8 cellular contexts compared by ENCODE assay signal in genomic region chr3:184710870-184711365, GRCh38. TPM values are rescaled to one million over a fixed set of nuclear protein-coding genes. Genes with fewer than 3 reads are reported as not detected.
DNase-seq lines count a peak whose midpoint lies in the region; ATAC-seq, FAIRE-seq and TF ChIP-seq lines count a peak whose summit lies in the region.

No MANE protein-coding gene starts in this region.

- CTCF ChIA-PET in GM12878 (lab: Yijun Ruan, JAX), result no interaction called here

- 0 out of 4 replicates have a peak, but pooled peaks cover 0 to 3% of the 10 kb centered on the region in 2 experiments for H3K36me3 ChIP-seq in GM12878 (ENCODE audit: control insufficient read depth in 2 of 2, insufficient read depth in 2 of 2, low read length in 1 of 2)
- no peaks in the 10 kb centered on the region for H3K36me3 ChIP-seq in kidney (ENCODE audit: control insufficient read depth in 1 of 2, insufficient read depth in 2 of 2, low read length in 2 of 2)

- H4K20me1 ChIP-seq in GM12878 (ENCODE audit: control insufficient read depth, insufficient read depth), result no peaks in the 10 kb centered on the region

- POLR2A ChIA-PET in GM12878 (lab: Charles Lee), result no interaction called here

- H3K9ac ChIP-seq in GM12878 (ENCODE audit: control insufficient read depth, insufficient read depth, low read length), result peak overlapping the region; percentile 89
- H3K9ac ChIP-seq in kidney (ENCODE audit: low read length in 2 of 2), result peak overlapping the region; percentile 71 to 83

- in situ Hi-C loops in GM12878 (cut with MboI), result no loop called here

- peak; percentile 31 for FAIRE-seq in GM12878 (lab: Jason Lieb, UNC)
- no peak for FAIRE-seq in kidney (lab: Jason Lieb, UNC)

- H2AFZ ChIP-seq in GM12878 (ENCODE audit: control insufficient read depth, low read depth, low read length), result peak overlapping the region; percentile 88

- peak; percentile 45 for ATAC-seq in HG02571 (IDR thresholded peaks at IDR 0.05; ENCODE audit: unreplicated experiment)
- ATAC-seq in GM12878, result peak; percentile 77

- no peak for TF ChIP-seq RAD21 in GM12878 (IDR thresholded peaks at IDR 0.05; ENCODE audit: insufficient read depth, low read depth, low read length)

- TF ChIP-seq EP300 in GM12878 (IDR thresholded peaks at IDR 0.05; ENCODE audit: borderline replicate concordance in 1 of 2, control insufficient read depth in 1 of 2, low read depth in 2 of 2, low read length in 2 of 2), result no peak

- H3K27me3 ChIP-seq in GM12878 (replicated peaks in 1 of 2; ENCODE audit: control insufficient read depth in 2 of 2, insufficient read depth in 2 of 2, low read length in 1 of 2), result no peaks in the 10 kb centered on the region

- peak; percentile 21 for DNase-seq in NCI-H345 (lab: John Stamatoyannopoulos, UW)
- no peak for DNase-seq in NCI-H345 treated with DMSO at 0.1 percent for 48 hours (lab: John Stamatoyannopoulos, UW; ENCODE audit: unreplicated experiment)
- peak; percentile 56 for DNase-seq in NCI-H146 (lab: John Stamatoyannopoulos, UW)
- DNase-seq in GM12878 (ENCODE audit: low read depth, low spot score), result peak; percentile 25
- no peak for DNase-seq in kidney
- peak; percentile 55 for DNase-seq in stimulated activated CD8-positive, alpha-beta memory T cell treated with anti-CD3 and anti-CD28 coated beads, Interleukin-4, amount 100 ng/mL, for 48 hours
- DNase-seq in activated effector memory CD4-positive, alpha-beta T cell treated with anti-CD3 and anti-CD28 coated beads, Interleukin-2, amount 50 U/mL, for 16 hours, result no peak

- RAD21 ChIA-PET in GM12878 (lab: Charles Lee; ENCODE audit: unreplicated experiment), result no interaction called here

- no peak for TF ChIP-seq CTCF in GM12878 (IDR thresholded peaks at IDR 0.05 in 2 of 3, conservative IDR thresholded peaks at IDR 0.05 in 1 of 3; ENCODE audit: control insufficient read depth in 2 of 3, extremely low read depth in 1 of 3, insufficient read depth in 1 of 3, low read depth in 3 of 3, low read length in 3 of 3)
- no peak for TF ChIP-seq CTCF in kidney (IDR thresholded peaks at IDR 0.05; ENCODE audit: borderline replicate concordance, extremely low read depth, insufficient read depth)

- H3K27ac ChIP-seq in GM12878 (ENCODE audit: control insufficient read depth, insufficient read depth), result peak overlapping the region; percentile 73
- H3K27ac ChIP-seq in kidney (ENCODE audit: low read depth in 2 of 2, low read length in 2 of 2), result peak overlapping the region; percentile 80 to 91

- peak overlapping the region; percentile 91 for H3K4me2 ChIP-seq in GM12878 (ENCODE audit: control insufficient read depth, insufficient read depth)

- no TSS peak for BruUV-seq in GM12878 (replicated peaks; lab: Mats Ljungman, UMichigan)

- H3K9me3 ChIP-seq in GM12878 (replicated peaks; ENCODE audit: control insufficient read depth, insufficient read depth, low read length), result no peaks in the 10 kb centered on the region
- H3K9me3 ChIP-seq in kidney (ENCODE audit: control insufficient read depth in 1 of 2, low read length in 2 of 2), result no peaks in the 10 kb centered on the region

- SMC1A ChIA-PET in GM12878 (lab: Charles Lee; ENCODE audit: uncharacterized antibody, unreplicated experiment), result interaction anchor here (1.5 kb wide), 1 partner anchor 33 kb away, joined by 3 read pairs; no protein-coding TSS in a partner anchor

- peak overlapping the region; percentile 79 for H3K4me3 ChIP-seq in GM12878
- peak overlapping the region; percentile 89 to 96 for H3K4me3 ChIP-seq in kidney (ENCODE audit: low read length in 2 of 2)

- H3K79me2 ChIP-seq in GM12878 (ENCODE audit: control insufficient read depth, insufficient read depth, low read length), result peaks cover 9% of the 10 kb centered on the region

- WGBS in GM12878 (ENCODE audit: insufficient coverage, insufficient replicate concordance, low lambda C conversion rate, missing lambda C conversion rate), result 12% methylated on average over 13 of the region's 13 CpGs

- peaks cover 5% of the 10 kb centered on the region for H3K4me1 ChIP-seq in GM12878 (ENCODE audit: control insufficient read depth, insufficient read depth, low read length)
- peaks cover 10 to 11% of the 10 kb centered on the region in 2 donors for H3K4me1 ChIP-seq in kidney (ENCODE audit: control insufficient read depth in 1 of 2, insufficient read depth in 1 of 2, low read depth in 1 of 2, low read length in 2 of 2)

- no peak for TF ChIP-seq POLR2A in GM12878 (IDR thresholded peaks at IDR 0.05; ENCODE audit: low read depth, low read length)

- intact Hi-C loops in GM12878 (cut with micrococcal nuclease; ENCODE audit: unreplicated experiment) (no loop called here), kidney (cut with DNase I) (no loop called here)

TF ChIP-seq in GM12878, 131 proteins besides CTCF, POLR2A, EP300 and RAD21 (continues in another document):
- TF ChIP-seq ZNF622 (IDR thresholded peaks at IDR 0.05), result no peak
- no peak for TF ChIP-seq ESRRA (IDR thresholded peaks at IDR 0.05; ENCODE audit: low read length)
- TF ChIP-seq NFIC (IDR thresholded peaks at IDR 0.05; ENCODE audit: low read depth, low read length), result no peak
- TF ChIP-seq BRCA1 (IDR thresholded peaks at IDR 0.05; ENCODE audit: low read depth, low read length), result no peak
- no peak for TF ChIP-seq WRNIP1 (IDR thresholded peaks at IDR 0.05; ENCODE audit: borderline replicate concordance, low read depth, low read length)
- no peak for TF ChIP-seq ASH2L (IDR thresholded peaks at IDR 0.05; ENCODE audit: borderline replicate concordance, low read depth)
- TF ChIP-seq TARDBP (IDR thresholded peaks at IDR 0.05; ENCODE audit: borderline replicate concordance), result no peak
- TF ChIP-seq JUND (IDR thresholded peaks at IDR 0.05; ENCODE audit: low read depth, low read length), result no peak
- TF ChIP-seq KAT2A (conservative IDR thresholded peaks at IDR 0.05; ENCODE audit: control insufficient read depth, low read depth, low read length), result no peak
- TF ChIP-seq CBX3 (IDR thresholded peaks at IDR 0.05; ENCODE audit: borderline replicate concordance, low read depth), result no peak
- no peak for TF ChIP-seq BHLHE40 (IDR thresholded peaks at IDR 0.05; ENCODE audit: borderline replicate concordance in 1 of 2, low read depth in 2 of 2, low read length in 1 of 2)
- TF ChIP-seq LARP7 (IDR thresholded peaks at IDR 0.05), result no peak
- no peak for TF ChIP-seq CHD2 (IDR thresholded peaks at IDR 0.05; ENCODE audit: borderline replicate concordance, low read depth, low read length)
- TF ChIP-seq YY1 (IDR thresholded peaks at IDR 0.05; ENCODE audit: low read depth, low read length), result peak; percentile 29; the same call in 1 of the 2 replicates
- TF ChIP-seq USF2 (IDR thresholded peaks at IDR 0.05; ENCODE audit: borderline replicate concordance, low read depth, low read length), result no peak
- TF ChIP-seq SPI1 (IDR thresholded peaks at IDR 0.05; ENCODE audit: borderline replicate concordance, insufficient read depth, low read depth, low read length), result peak; percentile 94
- TF ChIP-seq BCL11A (IDR thresholded peaks at IDR 0.05; ENCODE audit: low read depth, low read length), result 0 out of 2 replicates have a peak, but pooled peaks have one; percentile 16
- no peak for TF ChIP-seq ZBTB33 (IDR thresholded peaks at IDR 0.05)
- TF ChIP-seq TCF3 (IDR thresholded peaks at IDR 0.05; ENCODE audit: borderline replicate concordance, insufficient read depth, low read depth, low read length), result no peak

RNA-seq across cellular contexts. Expression of gene MAGEF1, which starts 0.9 kb away (rescaled TPM):
- 11.0 and 11.1 TPM in 2 replicates for total RNA-seq in GM12878 (2013; cell fraction: nucleolus; rRNA removed)
- 29.1 and 33.2 TPM in 2 replicates for total RNA-seq in GM12878 (2014; rRNA removed)
- 20.6 and 22.2 TPM in 2 replicates for total RNA-seq in GM12878 (2014; rRNA removed; fragmentation: Illumina TruSeq; extraction: Trizol)
- total RNA-seq in GM12878 (2021), result 29.5 and 33.1 TPM in 2 replicates
- 13.2 TPM for polyA plus RNA-seq in GM12878 (2011; ENCODE audit: low read depth)
- polyA plus RNA-seq in GM12878 (2011; rRNA removed), result 25.1 and 28.6 TPM in 2 replicates
- polyA plus RNA-seq in GM12878 (2011; cell fraction: cytosol; rRNA removed), result 15.5 and 22.0 TPM in 2 replicates
- 13.8 and 19.9 TPM in 2 replicates for polyA plus RNA-seq in GM12878 (2011; cell fraction: nucleus; rRNA removed)
- 17.6 and 24.6 TPM in 2 replicates for polyA plus RNA-seq in GM12878 (2012)
- polyA plus RNA-seq in GM12878 (2014; fragmentation: Illumina TruSeq; extraction: Trizol), result 16.0 and 20.0 TPM in 2 replicates
- 1 to 10 TPM; 2.3 to 8.1 TPM for polyA plus RNA-seq in GM12878 (2014; fragmentation: Nextera tagmentation; extraction: Ambion mirVana)
- polyA plus RNA-seq in GM12878 (2014; rRNA removed), result 44.5 and 44.8 TPM in 2 replicates
- polyA plus RNA-seq in GM12878 (2016; fragmentation: Nextera tagmentation; extraction: Ambion mirVana), result 10 to 100 TPM; 54.3 to 62.2 TPM
- 6.6 and 9.0 TPM in 2 replicates for polyA minus RNA-seq in GM12878 (2011; rRNA and poly(A)+ RNA removed)
- polyA minus RNA-seq in GM12878 (2011; cell fraction: cytosol; rRNA and poly(A)+ RNA removed), result 4.5 and 7.2 TPM in 2 replicates
- polyA minus RNA-seq in GM12878 (2011; cell fraction: nucleus; rRNA and poly(A)+ RNA removed), result 4.6 and 8.4 TPM in 2 replicates
- 37.9 TPM for total RNA-seq in kidney
- polyA plus RNA-seq in kidney (ENCODE audit: insufficient read depth, low read depth, low replicate concordance), result 50.0 TPM

Comparison
In these comparisons a context has a peak if more than half of its experiments do, and no peak if none do; other contexts are left out.
1. DNase-seq: peak in NCI-H345 (single experiment), NCI-H146 (single experiment), GM12878 (single experiment) and stimulated activated CD8-positive, alpha-beta memory T cell treated with anti-CD3 and anti-CD28 coated beads, Interleukin-4, amount 100 ng/mL, for 48 hours (single experiment); none in NCI-H345 treated with DMSO at 0.1 percent for 48 hours (single experiment), kidney (single experiment) and activated effector memory CD4-positive, alpha-beta T cell treated with anti-CD3 and anti-CD28 coated beads, Interleukin-2, amount 50 U/mL, for 16 hours (single experiment).